ENCODE assay signal across 10 cellular contexts in the genomic region with DNA sequence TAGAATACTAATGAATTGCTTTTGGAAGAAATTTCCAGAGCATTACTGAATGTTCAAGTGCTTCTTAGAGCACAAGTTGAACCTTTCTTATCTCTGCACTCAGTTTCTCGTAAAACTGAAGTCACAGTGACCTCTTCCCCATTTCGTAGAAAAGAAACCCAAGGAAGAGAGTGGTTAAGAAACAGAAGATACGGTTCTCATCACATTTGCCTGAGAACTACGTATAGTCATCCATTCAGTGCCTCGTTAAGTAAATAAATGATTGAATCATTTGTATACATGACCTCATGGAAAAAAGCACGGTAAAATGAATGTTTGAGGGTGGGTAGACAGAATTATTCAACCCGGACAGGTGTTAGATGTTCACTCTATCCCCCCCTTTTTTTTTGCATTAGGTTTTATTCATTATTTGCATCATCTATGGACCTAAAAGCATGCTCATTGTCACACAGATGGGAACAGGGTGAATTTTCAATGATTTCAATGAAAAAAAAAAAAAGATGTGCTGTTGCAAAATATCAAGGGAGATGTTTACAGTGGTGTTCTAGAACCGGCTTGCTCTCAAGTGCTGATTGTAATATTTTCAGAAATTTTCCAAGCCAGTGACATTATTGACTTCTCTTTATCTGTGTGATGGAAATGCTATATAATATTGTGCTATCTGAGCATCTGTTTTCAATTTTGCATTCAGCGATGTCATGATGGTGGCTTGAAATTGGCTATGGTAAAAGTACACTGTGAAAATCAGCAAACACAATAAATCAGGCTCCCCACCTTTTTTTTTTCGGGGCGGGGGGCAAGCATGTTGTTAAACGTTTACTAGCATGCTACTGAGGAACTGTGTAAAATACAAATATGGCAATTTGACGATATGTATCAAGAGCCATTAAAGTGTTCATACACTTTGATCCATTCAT. TPM values are rescaled to one million over a fixed set of nuclear protein-coding genes. Genes with fewer than 3 reads are reported as not detected.
A peak's percentile ranks its signal among the peaks of the same experiment; 100 is the strongest.
DNase-seq lines count a peak whose midpoint lies in the region; ATAC-seq and TF ChIP-seq lines count a peak whose summit lies in the region.
"Had no signal": no experiment of that assay in that cellular context is flagged by ENCODE, and none has a peak within 500 bp of the region (broad histone marks: within the 10 kb centered on the region; RNA-seq: fewer than 3 reads in every experiment).

No MANE protein-coding gene starts in this region.

- peak; percentile 68 for TF ChIP-seq POLR2A in Raji (IDR thresholded peaks at IDR 0.05; ENCODE audit: insufficient read depth, low read depth, low read length)
- TF ChIP-seq POLR2A in esophagus muscularis mucosa (IDR thresholded peaks at IDR 0.05; ENCODE audit: low read depth): no peak

- no peak overlapping the region for H3K4me2 ChIP-seq in fibroblast of lung (ENCODE audit: extremely low read depth, insufficient read depth, low read length)

- H2AFZ ChIP-seq in fibroblast of lung (ENCODE audit: low read length): no peak overlapping the region

- H3K36me3 ChIP-seq in fibroblast of lung (ENCODE audit: control insufficient read depth, insufficient read depth, low read length) (no peaks in the 10 kb centered on the region), esophagus muscularis mucosa (no peaks in the 10 kb centered on the region)

- ATAC-seq in GM19397 (IDR thresholded peaks at IDR 0.05; ENCODE audit: unreplicated experiment) (peak; percentile 24), GM21737 (IDR thresholded peaks at IDR 0.05; ENCODE audit: unreplicated experiment) (no peak)

- no peaks in the 10 kb centered on the region for H3K4me1 ChIP-seq in fibroblast of lung (ENCODE audit: control insufficient read depth, extremely low read depth, insufficient read depth, low read length)
- H3K4me1 ChIP-seq in esophagus muscularis mucosa: no peaks in the 10 kb centered on the region

- no peaks in the 10 kb centered on the region for H4K20me1 ChIP-seq in fibroblast of lung (ENCODE audit: control insufficient read depth, extremely low read depth, insufficient read depth, low read length)

- no peaks in the 10 kb centered on the region for H3K9me3 ChIP-seq in AG04450 (ENCODE audit: control insufficient read depth, insufficient read depth, low read length)
- no peaks in the 10 kb centered on the region for H3K9me3 ChIP-seq in fibroblast of lung (ENCODE audit: control insufficient read depth, insufficient read depth, low read depth, low read length)
- no peaks in the 10 kb centered on the region for H3K9me3 ChIP-seq in esophagus muscularis mucosa

- no peaks in the 10 kb centered on the region for H3K79me2 ChIP-seq in fibroblast of lung (ENCODE audit: control insufficient read depth, insufficient read depth, low read length)

- H3K4me3 ChIP-seq in AG04450 (ENCODE audit: low read depth, low read length) (no peak overlapping the region), fibroblast of lung (replicated peaks in 1 of 4; ENCODE audit: control extremely low read depth in 1 of 4, insufficient read depth in 1 of 4, low read depth in 3 of 4, low read length in 4 of 4) (no peak overlapping the region), esophagus muscularis mucosa (peak overlapping the region in 1 of 4 donors; percentile 12)

- no peak for TF ChIP-seq EP300 in esophagus muscularis mucosa (IDR thresholded peaks at IDR 0.05)

- H3K27me3 ChIP-seq in AG04450 (ENCODE audit: control insufficient read depth, insufficient read depth, low read length) (no peaks in the 10 kb centered on the region), fibroblast of lung (ENCODE audit: control insufficient read depth, insufficient read depth, low read length) (no peaks in the 10 kb centered on the region), esophagus muscularis mucosa (no peaks in the 10 kb centered on the region)

- CTCF ChIA-PET in AG04450 (lab: Charles Lee): no interaction called here

- no peak overlapping the region for H3K9ac ChIP-seq in fibroblast of lung (ENCODE audit: insufficient read depth, low read length)

- peak overlapping the region; percentile 49 for H3K27ac ChIP-seq in AG04450 (ENCODE audit: low read depth, low read length)
- no peak overlapping the region for H3K27ac ChIP-seq in fibroblast of lung (ENCODE audit: insufficient read depth, low read length)
- H3K27ac ChIP-seq in esophagus muscularis mucosa (replicated peaks in 1 of 4): peak overlapping the region in 1 of 4 donors; percentile 28

- peak; percentile 63 for DNase-seq in AG04450 (ENCODE audit: low read depth, low spot score)
- DNase-seq in fibroblast of lung (ENCODE audit: low read depth in 2 of 2): peak; percentile 26 to 90
- DNase-seq in islet precursor cell: no peak
- DNase-seq in NCI-H1092 treated with DMSO at 0.1 percent for 48 hours (lab: John Stamatoyannopoulos, UW): no peak
- DNase-seq in esophagus muscularis mucosa (ENCODE audit: extremely low spot score): no peak
- DNase-seq: occipital lobe had no signal

- intact Hi-C loops in esophagus muscularis mucosa (cut with DNase I): no loop called here

- POLR2A ChIA-PET in AG04450 (lab: Yijun Ruan, JAX): no interaction called here

- no peak for TF ChIP-seq CTCF in AG04450 (IDR thresholded peaks at IDR 0.05; ENCODE audit: low read depth, low read length)
- no peak for TF ChIP-seq CTCF in fibroblast of lung (conservative IDR thresholded peaks at IDR 0.05 in 1 of 2, IDR thresholded peaks at IDR 0.05 in 1 of 2; ENCODE audit: low read depth in 1 of 2, low read length in 2 of 2)
- no peak for TF ChIP-seq CTCF in esophagus muscularis mucosa (IDR thresholded peaks at IDR 0.05)

- 63% methylated on average over 13 of the region's 13 CpGs for WGBS in esophagus muscularis mucosa

RNA-seq across cellular contexts. Expression of gene RHOH, which starts 4.3 kb away (rescaled TPM):
- polyA plus RNA-seq in AG04450 (2011; rRNA removed) (not detected in 2 replicates), fibroblast of lung (0.02 TPM in 1 of 2 replicates, not detected in the other)
- polyA minus RNA-seq in AG04450 (2011; rRNA and poly(A)+ RNA removed): not detected in 2 replicates
- total RNA-seq in fibroblast of lung (not detected in 2 replicates), esophagus muscularis mucosa (1 to 10 TPM in 3 of 4 donors, under 1 TPM in 1; 0.13 to 3.6 (median 2.7) TPM)
- not detected in 2 replicates for polyA plus RNA-seq in fibroblast of lung (2012)
- polyA minus RNA-seq in fibroblast of lung (ENCODE audit: low replicate concordance): not detected in 2 replicates
- total RNA-seq: endothelial cell of umbilical vein had no signal
- polyA plus RNA-seq: endothelial cell of umbilical vein had no signal

Comparison
In these comparisons a context has a peak if more than half of its experiments do, and no peak if none do; other contexts are left out.
1. DNase-seq: peak in AG04450 (single experiment) and fibroblast of lung (2 of 2); none in islet precursor cell (single experiment), NCI-H1092 treated with DMSO at 0.1 percent for 48 hours (single experiment) and esophagus muscularis mucosa (single experiment).